In the genomic region with DNA sequence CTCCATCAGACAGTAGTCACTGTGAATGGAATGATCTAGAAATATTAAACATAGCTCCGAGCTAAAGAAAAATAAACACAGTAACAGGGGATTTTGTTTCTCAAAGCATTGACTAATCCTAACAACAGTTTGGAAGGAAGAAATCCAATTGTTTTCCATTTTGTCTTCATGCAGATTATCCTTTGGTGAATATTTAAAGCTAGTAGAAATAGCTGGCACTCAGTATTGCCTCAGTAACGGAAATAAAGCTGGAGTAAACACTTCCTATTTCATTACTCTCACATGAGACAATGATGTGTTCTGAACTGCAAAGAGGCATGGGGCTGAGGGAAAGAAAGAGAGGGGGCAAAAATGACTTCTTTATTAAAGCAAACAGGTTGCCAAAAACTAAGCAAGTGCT, we compare ENCODE assay signal across 1 cellular context.
TF ChIP-seq lines count a peak whose summit lies in the region.

No MANE protein-coding gene starts in this region.

TF ChIP-seq in IMR-90, 13 proteins besides CTCF, POLR2A, EP300 and RAD21:
- TF ChIP-seq FOS (IDR thresholded peaks at IDR 0.05; ENCODE audit: low read depth, low read length): no peak
- no peak for TF ChIP-seq RCOR1 (IDR thresholded peaks at IDR 0.05; ENCODE audit: insufficient replicate concordance, low read length)
- TF ChIP-seq MXI1 (IDR thresholded peaks at IDR 0.05; ENCODE audit: borderline replicate concordance, low read depth, low read length): no peak
- TF ChIP-seq MAFK (IDR thresholded peaks at IDR 0.05; ENCODE audit: low read depth, low read length): no peak
- TF ChIP-seq, protein P1, sequence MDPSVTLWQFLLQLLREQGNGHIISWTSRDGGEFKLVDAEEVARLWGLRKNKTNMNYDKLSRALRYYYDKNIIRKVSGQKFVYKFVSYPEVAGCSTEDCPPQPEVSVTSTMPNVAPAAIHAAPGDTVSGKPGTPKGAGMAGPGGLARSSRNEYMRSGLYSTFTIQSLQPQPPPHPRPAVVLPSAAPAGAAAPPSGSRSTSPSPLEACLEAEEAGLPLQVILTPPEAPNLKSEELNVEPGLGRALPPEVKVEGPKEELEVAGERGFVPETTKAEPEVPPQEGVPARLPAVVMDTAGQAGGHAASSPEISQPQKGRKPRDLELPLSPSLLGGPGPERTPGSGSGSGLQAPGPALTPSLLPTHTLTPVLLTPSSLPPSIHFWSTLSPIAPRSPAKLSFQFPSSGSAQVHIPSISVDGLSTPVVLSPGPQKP (IDR thresholded peaks at IDR 0.05; ENCODE audit: borderline replicate concordance, low read depth, low read length): no peak
- no peak for TF ChIP-seq RFX5 (IDR thresholded peaks at IDR 0.05; ENCODE audit: low read depth, low read length)
- TF ChIP-seq BHLHE40 (IDR thresholded peaks at IDR 0.05; ENCODE audit: low read depth, low read length): no peak
- no peak for TF ChIP-seq MAZ (IDR thresholded peaks at IDR 0.05; ENCODE audit: borderline replicate concordance, low read depth, low read length)
- no peak for TF ChIP-seq CEBPB (IDR thresholded peaks at IDR 0.05; ENCODE audit: low read depth, low read length)
- no peak for TF ChIP-seq SMC3 (IDR thresholded peaks at IDR 0.05; ENCODE audit: low read depth, low read length)
- TF ChIP-seq NFE2L2 (IDR thresholded peaks at IDR 0.05; ENCODE audit: low read depth, low read length): no peak
- TF ChIP-seq CHD1 (IDR thresholded peaks at IDR 0.05; ENCODE audit: low read depth, low read length): no peak
- TF ChIP-seq, protein P2, sequence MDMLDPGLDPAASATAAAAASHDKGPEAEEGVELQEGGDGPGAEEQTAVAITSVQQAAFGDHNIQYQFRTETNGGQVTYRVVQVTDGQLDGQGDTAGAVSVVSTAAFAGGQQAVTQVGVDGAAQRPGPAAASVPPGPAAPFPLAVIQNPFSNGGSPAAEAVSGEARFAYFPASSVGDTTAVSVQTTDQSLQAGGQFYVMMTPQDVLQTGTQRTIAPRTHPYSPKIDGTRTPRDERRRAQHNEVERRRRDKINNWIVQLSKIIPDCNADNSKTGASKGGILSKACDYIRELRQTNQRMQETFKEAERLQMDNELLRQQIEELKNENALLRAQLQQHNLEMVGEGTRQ (IDR thresholded peaks at IDR 0.05; ENCODE audit: low read depth, low read length): no peak
TF ChIP-seq in IMR-90: peak in this region for 0.
